ENCODE assay signal across 30 cellular contexts in the genomic region with DNA sequence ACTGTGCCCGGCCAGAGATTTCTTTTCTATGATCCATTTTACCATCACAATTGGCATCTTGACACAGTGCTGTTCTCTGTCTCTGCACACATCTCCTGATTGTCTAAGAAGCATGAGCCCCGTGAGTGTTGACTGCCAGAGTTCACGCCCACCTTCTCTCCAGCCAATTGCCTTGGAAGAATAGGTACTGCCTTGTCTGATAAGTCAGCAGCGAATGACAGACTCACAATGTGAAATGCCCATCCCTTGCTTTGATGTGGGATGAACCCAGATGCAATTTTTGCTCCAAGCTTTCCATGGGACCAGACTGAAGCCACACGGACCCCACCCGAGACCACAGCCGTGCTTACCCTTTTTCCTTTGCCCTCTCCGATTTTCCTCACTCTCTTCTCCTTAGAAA.
"Had no signal": no experiment of that assay in that cellular context is flagged by ENCODE, and none has a peak within 500 bp of the region (broad histone marks: within the 10 kb centered on the region; RNA-seq: fewer than 3 reads in every experiment).

No MANE protein-coding gene starts in this region.

- H3K9me3 ChIP-seq: ovary, psoas muscle, right lobe of liver, spleen, suprapubic skin, testis, tibial artery, transverse colon, upper lobe of right lung, uterus had no signal

- H3K4me2 ChIP-seq: neural progenitor cell, smooth muscle cell had no signal

- H3K36me3 ChIP-seq: neural progenitor cell, ovary, right lobe of liver, spleen, suprapubic skin, tibial artery, transverse colon, upper lobe of right lung, uterus had no signal

- H3K27ac ChIP-seq: neural progenitor cell, ovary, parathyroid adenoma, psoas muscle, right lobe of liver, skin epidermis, spleen, suprapubic skin, testis, tibial artery, transverse colon, upper lobe of right lung, uterus had no signal

- H2AFZ ChIP-seq: neural progenitor cell, parathyroid adenoma had no signal

- H3K27ac Mint-ChIP-seq: natural killer cell; nephron; neural progenitor cell; stimulated activated memory B cell treated with anti-CD40 and anti-IgM and Interleukin-4, amounts not matched to agents 10 μg/mL and 1 μg/mL and 100 μg/mL, for 72 hours; stimulated activated naive CD8-positive, alpha-beta T cell treated with anti-CD3 and anti-CD28 coated beads, Interleukin-15, amount 100 ng/mL, for 72 hours; type B pancreatic cell had no signal

- H3K4me3 ChIP-seq: neural progenitor cell, ovary, psoas muscle, right lobe of liver, skin epidermis, smooth muscle cell, spleen, suprapubic skin, testis, tibial artery, transverse colon, upper lobe of right lung, uterus had no signal

- H3K9ac ChIP-seq: neural progenitor cell, parathyroid adenoma had no signal

- H3K36me3 Mint-ChIP-seq: natural killer cell; neural progenitor cell; stimulated activated memory B cell treated with anti-CD40 and anti-IgM and Interleukin-4, amounts not matched to agents 10 μg/mL and 1 μg/mL and 100 μg/mL, for 72 hours; type B pancreatic cell had no signal

- H3K4me1 ChIP-seq: neural progenitor cell, parathyroid adenoma, psoas muscle, right lobe of liver, suprapubic skin, testis, tibial artery, transverse colon, upper lobe of right lung, uterus had no signal

- H3K4me3 Mint-ChIP-seq: natural killer cell; nephron; neural progenitor cell; stimulated activated memory B cell treated with anti-CD40 and anti-IgM and Interleukin-4, amounts not matched to agents 10 μg/mL and 1 μg/mL and 100 μg/mL, for 72 hours; stimulated activated naive CD8-positive, alpha-beta T cell treated with anti-CD3 and anti-CD28 coated beads, Interleukin-15, amount 100 ng/mL, for 72 hours; type B pancreatic cell had no signal

- H3K9me3 Mint-ChIP-seq: natural killer cell; nephron; stimulated activated memory B cell treated with anti-CD40 and anti-IgM and Interleukin-4, amounts not matched to agents 10 μg/mL and 1 μg/mL and 100 μg/mL, for 72 hours; stimulated activated naive CD8-positive, alpha-beta T cell treated with anti-CD3 and anti-CD28 coated beads, Interleukin-15, amount 100 ng/mL, for 72 hours; type B pancreatic cell had no signal

- H3K27me3 Mint-ChIP-seq: stimulated activated naive CD8-positive, alpha-beta T cell treated with anti-CD3 and anti-CD28 coated beads, Interleukin-15, amount 100 ng/mL, for 72 hours had no signal

- ATAC-seq: natural killer cell; psoas muscle; right cardiac atrium; right lobe of liver; stimulated activated memory B cell treated with anti-CD40 and anti-IgM and Interleukin-4, amounts not matched to agents 10 μg/mL and 1 μg/mL and 100 μg/mL, for 72 hours; stimulated activated naive CD8-positive, alpha-beta T cell treated with anti-CD3 and anti-CD28 coated beads, Interleukin-15, amount 100 ng/mL, for 72 hours; stimulated activated naive CD8-positive, alpha-beta T cell treated with anti-CD3 and anti-CD28 coated beads, Interleukin-15, Interleukin-2, amounts not matched to agents 100 U/mL and 50 U/mL, for 24 hours; upper lobe of right lung had no signal

- H3K27me3 ChIP-seq: neural progenitor cell, ovary, right lobe of liver, spleen, testis, transverse colon, upper lobe of right lung, uterus had no signal

- DNase-seq: natural killer cell; occipital lobe; ovary; posterior cingulate gyrus; psoas muscle; right cardiac atrium; right lobe of liver; spleen; stimulated activated CD4-positive, alpha-beta T cell treated with anti-CD3 and anti-CD28 coated beads, Interleukin-12 subunit alpha, Interleukin-12 subunit beta, amount 100 ng/mL, for 4 hours; stimulated activated CD4-positive, alpha-beta T cell treated with anti-CD3 and anti-CD28 coated beads, Interleukin-1b, Interleukin-23, amount 100 ng/mL, for 48 hours; stimulated activated CD4-positive, alpha-beta T cell treated with anti-CD3 and anti-CD28 coated beads, Interleukin-4, amount 100 ng/mL, for 1 hour; stimulated activated CD4-positive, alpha-beta T cell treated with anti-CD3 and anti-CD28 coated beads, Interleukin-4, amount 100 ng/mL, for 4 hours; stimulated activated CD8-positive, alpha-beta memory T cell treated with anti-CD3 and anti-CD28 coated beads, Interleukin-4, amount 100 ng/mL, for 48 hours; stimulated activated naive CD4-positive, alpha-beta T cell; stimulated activated naive CD8-positive, alpha-beta T cell treated with anti-CD3 and anti-CD28 coated beads, Interleukin-15, amount 100 ng/mL, for 72 hours; stimulated activated naive CD8-positive, alpha-beta T cell treated with anti-CD3 and anti-CD28 coated beads, Interleukin-15, Interleukin-2, amounts not matched to agents 100 U/mL and 50 U/mL, for 24 hours; substantia nigra; testis; tibial artery; transverse colon; upper lobe of right lung; uterus had no signal

- H3K79me2 ChIP-seq: parathyroid adenoma had no signal

- H3K4me1 Mint-ChIP-seq: natural killer cell; nephron; neural progenitor cell; stimulated activated naive CD8-positive, alpha-beta T cell treated with anti-CD3 and anti-CD28 coated beads, Interleukin-15, amount 100 ng/mL, for 72 hours had no signal
